Comparison of ENCODE assay signal across 32 cellular contexts in the genomic region with DNA sequence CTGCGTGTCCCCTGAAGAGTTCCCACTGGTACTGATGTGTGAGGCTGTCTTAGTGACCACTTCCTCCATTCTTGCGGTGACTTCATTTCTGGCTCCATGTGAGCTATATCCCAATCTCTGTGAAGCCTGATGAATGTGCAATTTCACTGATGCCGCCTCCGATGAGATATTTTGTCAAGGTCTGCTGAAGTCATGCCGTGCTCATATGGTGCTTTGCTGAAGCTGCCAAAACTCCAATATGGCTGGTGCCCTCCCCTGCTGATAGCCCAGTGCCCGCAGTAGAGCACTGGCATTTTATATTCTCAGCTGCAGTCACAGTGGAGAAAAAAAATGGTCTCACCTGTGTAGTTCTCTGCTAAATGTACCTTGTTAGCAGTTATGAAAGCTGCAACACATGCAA.
"Had no signal": no experiment of that assay in that cellular context is flagged by ENCODE, and none has a peak within 500 bp of the region (broad histone marks: within the 10 kb centered on the region; RNA-seq: fewer than 3 reads in every experiment).

No MANE protein-coding gene starts in this region.

- H3K4me1 Mint-ChIP-seq: activated CD4-positive, alpha-beta memory T cell treated with anti-CD3 and anti-CD28 coated beads, Interleukin-2, amount 10 ng/mL, durations not matched to agents 7 days and 5 days; activated CD4-positive, alpha-beta T cell treated with anti-CD3 and anti-CD28 coated beads for 36 hours; activated CD4-positive, alpha-beta T cell treated with anti-CD3 and anti-CD28 coated beads, Interleukin-2, amount 10 ng/mL, durations not matched to agents 24 days and 14 days; activated naive CD4-positive, alpha-beta T cell treated with anti-CD3 and anti-CD28 coated beads, Interleukin-2, amount 10 ng/mL, durations not matched to agents 7 days and 5 days; activated naive CD8-positive, alpha-beta T cell treated with anti-CD3 and anti-CD28 coated beads, Interleukin-2, amount 10 ng/mL, durations not matched to agents 7 days and 5 days; brain; endodermal cell had no signal

- H3K27me3 ChIP-seq: ascending aorta, breast epithelium, cardiac muscle cell, colonic mucosa, dorsolateral prefrontal cortex, esophagus muscularis mucosa, foreskin keratinocyte, gastrocnemius medialis, heart right ventricle, hepatocyte had no signal

- H3K27ac ChIP-seq: ascending aorta, breast epithelium, cardiac muscle cell, colonic mucosa, dorsolateral prefrontal cortex, esophagus muscularis mucosa, foreskin keratinocyte, gastrocnemius medialis, heart right ventricle, hepatocyte, WERI-Rb-1 had no signal

- DNase-seq: activated CD4-positive, alpha-beta memory T cell treated with anti-CD3 and anti-CD28 coated beads, Interleukin-2, amount 10 ng/mL, durations not matched to agents 7 days and 5 days; activated CD4-positive, alpha-beta T cell treated with anti-CD3 and anti-CD28 coated beads for 36 hours; activated CD4-positive, alpha-beta T cell treated with anti-CD3 and anti-CD28 coated beads, Interleukin-2, amount 10 ng/mL, durations not matched to agents 24 days and 14 days; activated CD4-positive, CD25-positive, alpha-beta regulatory T cell; activated CD4-positive, CD25-positive, alpha-beta regulatory T cell treated with anti-CD3 and anti-CD28 coated beads, Interleukin-2, amount 50 U/mL, for 72 hours; activated CD8-positive, alpha-beta memory T cell treated with anti-CD3 and anti-CD28 coated beads, Interleukin-2, amount 50 U/mL, for 48 hours; activated gamma-delta T cell; activated naive CD4-positive, alpha-beta T cell; activated naive CD4-positive, alpha-beta T cell treated with anti-CD3 and anti-CD28 coated beads, Interleukin-2, amount 10 ng/mL, durations not matched to agents 7 days and 5 days; activated naive CD8-positive, alpha-beta T cell treated with anti-CD3 and anti-CD28 coated beads, Interleukin-2, amount 10 ng/mL, durations not matched to agents 7 days and 5 days; activated T-cell treated with anti-CD3 and anti-CD28 coated beads for 4 hours; activated T-cell treated with anti-CD3 and anti-CD28 coated beads, Interleukin-2, amount 50 U/mL, for 24 hours; activated T-cell treated with anti-CD3 and anti-CD28 coated beads, Interleukin-2, amount 50 U/mL, for 72 hours; central memory CD4-positive, alpha-beta T cell; colonic mucosa; effector memory CD4-positive, alpha-beta T cell; endodermal cell; erythroblast; foreskin keratinocyte; gastrocnemius medialis; heart right ventricle; T-helper 2 cell; WERI-Rb-1 had no signal

- H3K79me2 ChIP-seq: hepatocyte had no signal

- ATAC-seq: activated CD4-positive, alpha-beta T cell treated with anti-CD3 and anti-CD28 coated beads for 36 hours; activated naive CD4-positive, alpha-beta T cell treated with anti-CD3 and anti-CD28 coated beads, Interleukin-2, amount 50 U/mL, for 72 hours; activated T-cell treated with anti-CD3 and anti-CD28 coated beads, Interleukin-2, amount 50 U/mL, for 72 hours; foreskin keratinocyte; gastrocnemius medialis; heart right ventricle had no signal

- H3K4me2 ChIP-seq: hepatocyte had no signal

- H3K27me3 Mint-ChIP-seq: activated CD4-positive, alpha-beta memory T cell treated with anti-CD3 and anti-CD28 coated beads, Interleukin-2, amount 10 ng/mL, durations not matched to agents 7 days and 5 days; activated CD4-positive, alpha-beta T cell treated with anti-CD3 and anti-CD28 coated beads for 36 hours; activated CD4-positive, alpha-beta T cell treated with anti-CD3 and anti-CD28 coated beads, Interleukin-2, amount 10 ng/mL, durations not matched to agents 24 days and 14 days; activated naive CD4-positive, alpha-beta T cell treated with anti-CD3 and anti-CD28 coated beads, Interleukin-2, amount 10 ng/mL, durations not matched to agents 7 days and 5 days; activated naive CD8-positive, alpha-beta T cell treated with anti-CD3 and anti-CD28 coated beads, Interleukin-2, amount 10 ng/mL, durations not matched to agents 7 days and 5 days; activated T-cell treated with anti-CD3 and anti-CD28 coated beads, Interleukin-2, amount 50 U/mL, for 24 hours; brain; dendritic cell treated with granulocyte-macrophage colony-stimulating factor and Interleukin-4, amounts not matched to agents 40 ng/mL and 50 ng/mL, for 4 days had no signal

- H3K36me3 Mint-ChIP-seq: activated naive CD4-positive, alpha-beta T cell treated with anti-CD3 and anti-CD28 coated beads, Interleukin-2, amount 10 ng/mL, durations not matched to agents 7 days and 5 days; activated naive CD4-positive, alpha-beta T cell treated with anti-CD3 and anti-CD28 coated beads, Interleukin-2, amount 50 U/mL, for 72 hours; activated naive CD8-positive, alpha-beta T cell treated with anti-CD3 and anti-CD28 coated beads, Interleukin-2, amount 10 ng/mL, durations not matched to agents 7 days and 5 days; brain had no signal

- H3K4me1 ChIP-seq: ascending aorta, breast epithelium, colonic mucosa, esophagus muscularis mucosa, foreskin keratinocyte, gastrocnemius medialis, heart right ventricle had no signal

- H3K4me3 ChIP-seq: ascending aorta, breast epithelium, cardiac muscle cell, colonic mucosa, dorsolateral prefrontal cortex, esophagus muscularis mucosa, gastrocnemius medialis, heart right ventricle, hepatocyte had no signal

- H3K27ac Mint-ChIP-seq: activated CD4-positive, alpha-beta memory T cell treated with anti-CD3 and anti-CD28 coated beads, Interleukin-2, amount 10 ng/mL, durations not matched to agents 7 days and 5 days; activated CD4-positive, alpha-beta T cell treated with anti-CD3 and anti-CD28 coated beads for 36 hours; activated CD4-positive, alpha-beta T cell treated with anti-CD3 and anti-CD28 coated beads, Interleukin-2, amount 10 ng/mL, durations not matched to agents 24 days and 14 days; activated naive CD4-positive, alpha-beta T cell treated with anti-CD3 and anti-CD28 coated beads, Interleukin-2, amount 10 ng/mL, durations not matched to agents 7 days and 5 days; activated naive CD4-positive, alpha-beta T cell treated with anti-CD3 and anti-CD28 coated beads, Interleukin-2, amount 50 U/mL, for 72 hours; activated naive CD8-positive, alpha-beta T cell treated with anti-CD3 and anti-CD28 coated beads, Interleukin-2, amount 10 ng/mL, durations not matched to agents 7 days and 5 days; activated T-cell treated with anti-CD3 and anti-CD28 coated beads, Interleukin-2, amount 50 U/mL, for 24 hours; activated T-cell treated with anti-CD3 and anti-CD28 coated beads, Interleukin-2, amount 50 U/mL, for 72 hours; dendritic cell treated with granulocyte-macrophage colony-stimulating factor and Interleukin-4, amounts not matched to agents 40 ng/mL and 50 ng/mL, for 4 days; endodermal cell had no signal

- H3K4me3 Mint-ChIP-seq: activated CD4-positive, alpha-beta memory T cell treated with anti-CD3 and anti-CD28 coated beads, Interleukin-2, amount 10 ng/mL, durations not matched to agents 7 days and 5 days; activated CD4-positive, alpha-beta T cell treated with anti-CD3 and anti-CD28 coated beads for 36 hours; activated CD4-positive, alpha-beta T cell treated with anti-CD3 and anti-CD28 coated beads, Interleukin-2, amount 10 ng/mL, durations not matched to agents 24 days and 14 days; activated naive CD4-positive, alpha-beta T cell treated with anti-CD3 and anti-CD28 coated beads, Interleukin-2, amount 10 ng/mL, durations not matched to agents 7 days and 5 days; activated naive CD8-positive, alpha-beta T cell treated with anti-CD3 and anti-CD28 coated beads, Interleukin-2, amount 10 ng/mL, durations not matched to agents 7 days and 5 days; activated T-cell treated with anti-CD3 and anti-CD28 coated beads, Interleukin-2, amount 50 U/mL, for 24 hours; activated T-cell treated with anti-CD3 and anti-CD28 coated beads, Interleukin-2, amount 50 U/mL, for 72 hours; brain; dendritic cell treated with granulocyte-macrophage colony-stimulating factor and Interleukin-4, amounts not matched to agents 40 ng/mL and 50 ng/mL, for 4 days; endodermal cell had no signal

- H3K9me3 Mint-ChIP-seq: activated CD4-positive, alpha-beta T cell treated with anti-CD3 and anti-CD28 coated beads, Interleukin-2, amount 10 ng/mL, durations not matched to agents 24 days and 14 days; activated naive CD4-positive, alpha-beta T cell treated with anti-CD3 and anti-CD28 coated beads, Interleukin-2, amount 10 ng/mL, durations not matched to agents 7 days and 5 days; activated T-cell treated with anti-CD3 and anti-CD28 coated beads, Interleukin-2, amount 50 U/mL, for 24 hours; brain; dendritic cell treated with granulocyte-macrophage colony-stimulating factor and Interleukin-4, amounts not matched to agents 40 ng/mL and 50 ng/mL, for 4 days; endodermal cell had no signal

- H3K36me3 ChIP-seq: ascending aorta, breast epithelium, cardiac muscle cell, colonic mucosa, esophagus muscularis mucosa, gastrocnemius medialis, heart right ventricle, WERI-Rb-1 had no signal
